Comparison of ENCODE assay signal across 9 cellular contexts in genomic region chr6:166757226-166758135, GRCh38.
DNase-seq lines count a peak whose midpoint lies in the region; ATAC-seq, FAIRE-seq and TF ChIP-seq lines count a peak whose summit lies in the region.
"Had no signal": no experiment of that assay in that cellular context is flagged by ENCODE, and none has a peak within 500 bp of the region (broad histone marks: within the 10 kb centered on the region; RNA-seq: fewer than 3 reads in every experiment).

No MANE protein-coding gene starts in this region.

- H3K23ac ChIP-seq in H1 (ENCODE audit: insufficient read length), result no peak overlapping the region

- H4K5ac ChIP-seq in H1 (ENCODE audit: insufficient read length, low read depth, low read length), result no peak overlapping the region

- no peaks in the 10 kb centered on the region for H3K36me3 ChIP-seq in H1 (ENCODE audit: control insufficient read depth in 2 of 4, insufficient read depth in 4 of 4, low read length in 3 of 4)
- no peaks in the 10 kb centered on the region for H3K36me3 ChIP-seq in tibial artery
- H3K36me3 ChIP-seq: adrenal gland had no signal

- H3K27ac ChIP-seq in H1 (ENCODE audit: low read depth, low read length) (no peak overlapping the region), tibial artery (no peak overlapping the region)
- H3K27ac ChIP-seq: adrenal gland had no signal

- no peaks in the 10 kb centered on the region for H4K20me1 ChIP-seq in H1 (replicated peaks in 1 of 2; ENCODE audit: control insufficient read depth in 1 of 2, insufficient read depth in 2 of 2, low read length in 2 of 2)

- no peak overlapping the region for H3K4ac ChIP-seq in H1 (replicated peaks; ENCODE audit: insufficient read length, low read depth, low read length)

- intact Hi-C loops in tibial artery (cut with DNase I; ENCODE audit: low total_unique reads), result no loop called here

- H3K4me3 ChIP-seq in H1 (ENCODE audit: extremely low read depth in 1 of 4, insufficient read depth in 2 of 4, low read depth in 3 of 4, low read length in 4 of 4) (0 out of 8 replicates have a peak overlapping the region, but pooled peaks of 1 of the 4 experiments have one; percentile 19), tibial artery (no peak overlapping the region)
- H3K4me3 ChIP-seq: adrenal gland had no signal

- DNase-seq in EL (peak; percentile 13), NCI-H2171 (lab: John Stamatoyannopoulos, UW) (peak; percentile 9), H1 (ENCODE audit: low read depth in 1 of 2, low spot score in 2 of 2) (no peak), occipital lobe (lab: John Stamatoyannopoulos, UW) (peak; percentile 16), tibial artery (no peak)

- H3K18ac ChIP-seq in H1 (ENCODE audit: extremely low read depth, low read length), result 0 out of 2 replicates have a peak overlapping the region, but pooled peaks have one; percentile 41

- H3K56ac ChIP-seq in H1 (replicated peaks; ENCODE audit: insufficient read length, low read depth, low read length), result no peak overlapping the region

- 0 out of 2 replicates have a peak overlapping the region, but pooled peaks have one; percentile 9 for H4K8ac ChIP-seq in H1 (ENCODE audit: extremely low read depth, insufficient read depth, low read length)

- ATAC-seq in GM21526 (IDR thresholded peaks at IDR 0.05; ENCODE audit: low FRiP score, unreplicated experiment), result no peak
- no peak for ATAC-seq in HG02623 (IDR thresholded peaks at IDR 0.05; ENCODE audit: unreplicated experiment)
- ATAC-seq in GM18858 (IDR thresholded peaks at IDR 0.05; ENCODE audit: unreplicated experiment), result no peak

- H2BK5ac ChIP-seq in H1 (ENCODE audit: low read depth, low read length), result 0 out of 2 replicates have a peak overlapping the region, but pooled peaks have one; percentile 39

- TF ChIP-seq CTCF in H1 (IDR thresholded peaks at IDR 0.05; ENCODE audit: control extremely low read depth in 1 of 3, insufficient read depth in 1 of 3, low read depth in 1 of 3, low read length in 3 of 3) (no peak), tibial artery (IDR thresholded peaks at IDR 0.05) (no peak)

- no peaks in the 10 kb centered on the region for H3K79me2 ChIP-seq in H1 (ENCODE audit: control insufficient read depth in 1 of 2, insufficient read depth in 2 of 2, low read length in 2 of 2)

- H2BK15ac ChIP-seq in H1 (ENCODE audit: low read length), result no peak overlapping the region

- H2BK120ac ChIP-seq in H1 (replicated peaks; ENCODE audit: low read depth, low read length), result no peak overlapping the region

- no peak for TF ChIP-seq RAD21 in H1 (IDR thresholded peaks at IDR 0.05 in 1 of 2, conservative IDR thresholded peaks at IDR 0.05 in 1 of 2; ENCODE audit: low read depth in 2 of 2, low read length in 2 of 2)

- CTCF ChIA-PET in H1 (lab: Charles Lee; ENCODE audit: partially characterized antibody), result interaction anchor here (0.9 to 5.0 kb wide), 7 partner anchors 13 to 32 kb away, joined by 3 to 21 read pairs (median 4); no protein-coding TSS in a partner anchor

- TF ChIP-seq POLR2A in H1 (IDR thresholded peaks at IDR 0.05; ENCODE audit: control extremely low read depth in 1 of 2, low read depth in 2 of 2, low read length in 2 of 2), result no peak

- no peak overlapping the region for H2AK5ac ChIP-seq in H1 (ENCODE audit: low read depth, low read length)

- H4K91ac ChIP-seq in H1 (replicated peaks; ENCODE audit: insufficient read length, low read length), result no peak overlapping the region

- H3K23me2 ChIP-seq in H1 (ENCODE audit: low read depth, low read length), result no peaks in the 10 kb centered on the region; the same call in 1 of the 2 replicates

- peak overlapping the region; percentile 45 to 56; a peak in 3 of 4 replicates for H3K4me2 ChIP-seq in H1 (ENCODE audit: insufficient read depth in 1 of 2, low read depth in 2 of 2, low read length in 2 of 2)

- no peak overlapping the region for H2BK20ac ChIP-seq in H1 (ENCODE audit: low read length)

- WGBS in H1 (ENCODE audit: extremely low coverage in 1 of 2, insufficient coverage in 1 of 2, insufficient read length in 1 of 2, insufficient replicate concordance in 2 of 2, low coverage in 1 of 2, low lambda C conversion rate in 2 of 2, missing lambda C conversion rate in 1 of 2), 2 experiments, result 55% methylated on average over 25 of the region's 25 CpGs; no CpG with 5 or more reads in 1 of the 2 experiments

- H3K27me3 ChIP-seq in H1 (replicated peaks in 1 of 4; ENCODE audit: control insufficient read depth in 3 of 4, extremely low read depth in 1 of 4, insufficient read depth in 3 of 4, low read length in 3 of 4) (no peaks in the 10 kb centered on the region; a peak in 1 of 7 replicates), tibial artery (peaks cover 0 to 16% of the 10 kb centered on the region in 2 donors)
- H3K27me3 ChIP-seq: adrenal gland had no signal

- FAIRE-seq in H1 (lab: Jason Lieb, UNC), result no peak

- H3K9ac ChIP-seq in H1 (replicated peaks in 1 of 4; ENCODE audit: extremely low read depth in 1 of 4, low read depth in 3 of 4, low read length in 3 of 4), result no peak overlapping the region; a peak in 1 of 7 replicates

- no peak for TF ChIP-seq EP300 in H1 (IDR thresholded peaks at IDR 0.05; ENCODE audit: borderline replicate concordance in 1 of 2, low read depth in 2 of 2, low read length in 2 of 2)

- H3K14ac ChIP-seq in H1 (ENCODE audit: insufficient read length), result no peak overlapping the region

- H2BK12ac ChIP-seq in H1 (ENCODE audit: low read depth, low read length), result 0 out of 2 replicates have a peak overlapping the region, but pooled peaks have one; percentile 11

- H3K9me3 ChIP-seq in H1 (ENCODE audit: insufficient read depth in 2 of 2, low read depth in 1 of 2, low read length in 1 of 2) (no peaks in the 10 kb centered on the region), tibial artery (no peaks in the 10 kb centered on the region)
- H3K9me3 ChIP-seq: adrenal gland had no signal

- no peak overlapping the region for H2AFZ ChIP-seq in H1 (ENCODE audit: low read length)

- H3K79me1 ChIP-seq in H1 (ENCODE audit: low read depth, low read length), result no peaks in the 10 kb centered on the region

- POLR2A ChIA-PET in H1 (lab: Charles Lee; ENCODE audit: partially characterized antibody), result no interaction called here

- H3K4me1 ChIP-seq in H1 (replicated peaks in 1 of 4; ENCODE audit: control insufficient read depth in 3 of 4, insufficient read depth in 4 of 4, low read length in 3 of 4) (peaks cover 3 to 26% (median 16%) of the 10 kb centered on the region in 4 experiments), tibial artery (peaks cover 0 to 7% (median 0%) of the 10 kb centered on the region in 4 donors)
- H3K4me1 ChIP-seq: adrenal gland had no signal

TF ChIP-seq in H1, 55 proteins besides CTCF, POLR2A, EP300 and RAD21:
- TF ChIP-seq NANOG (IDR thresholded peaks at IDR 0.05; ENCODE audit: insufficient read depth, low read depth, low read length, poor library complexity, severe bottlenecking) (no peak), CEBPB (IDR thresholded peaks at IDR 0.05; ENCODE audit: low read depth, low read length) (no peak), KDM4A (IDR thresholded peaks at IDR 0.05; ENCODE audit: low read depth, low read length, severe bottlenecking) (peak; percentile 10), CHD1 (IDR thresholded peaks at IDR 0.05; ENCODE audit: low read depth, low read length) (no peak)

Comparison
In these comparisons a context has a peak if more than half of its experiments do, and no peak if none do; other contexts are left out.
1. DNase-seq: peak in EL (single experiment), NCI-H2171 (single experiment) and occipital lobe (single experiment); none in H1 (0 of 2) and tibial artery (0 of 2).